In the genomic region with DNA sequence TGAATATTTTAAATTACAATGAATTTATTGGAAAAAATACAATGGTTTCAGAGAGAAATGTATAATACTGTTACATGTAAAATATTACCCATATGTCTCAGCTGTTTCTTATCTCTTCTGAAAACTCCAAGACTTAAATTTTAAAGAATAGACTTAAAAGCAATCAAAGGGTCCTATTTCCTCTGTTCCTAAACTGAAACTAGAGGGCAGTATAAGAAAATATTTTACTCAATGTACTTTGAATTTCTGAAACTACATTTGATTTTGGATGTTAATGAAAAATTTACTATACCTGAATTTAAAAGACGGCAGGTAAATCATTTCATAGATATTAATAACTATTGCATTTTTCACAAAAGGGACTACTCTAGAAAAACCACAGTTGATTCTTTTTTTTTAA, we compare ENCODE assay signal across 29 cellular contexts.
DNase-seq lines count a peak whose midpoint lies in the region; ATAC-seq and TF ChIP-seq lines count a peak whose summit lies in the region.
"Had no signal": no experiment of that assay in that cellular context is flagged by ENCODE, and none has a peak within 500 bp of the region (broad histone marks: within the 10 kb centered on the region; RNA-seq: fewer than 3 reads in every experiment).

No MANE protein-coding gene starts in this region.

- no peak overlapping the region for H3K27ac ChIP-seq in 22Rv1
- H3K27ac ChIP-seq in OCI-LY7 (ENCODE audit: low read depth, low read length, poor library complexity, severe bottlenecking): no peak overlapping the region
- H3K27ac ChIP-seq in CD8-positive, alpha-beta T cell (ENCODE audit: low read depth, low read length): no peak overlapping the region
- H3K27ac ChIP-seq in ovary: no peak overlapping the region
- H3K27ac ChIP-seq: neutrophil, psoas muscle, upper lobe of left lung had no signal

- no peaks in the 10 kb centered on the region for H4K20me1 ChIP-seq in OCI-LY7 (ENCODE audit: insufficient read depth, low read length)

- no peak overlapping the region for H3K4me3 Mint-ChIP-seq in CD8-positive, alpha-beta T cell
- H3K4me3 Mint-ChIP-seq: activated naive CD4-positive, alpha-beta T cell treated with anti-CD3 and anti-CD28 coated beads, Interleukin-2, amount 10 ng/mL, durations not matched to agents 7 days and 5 days; effector memory CD8-positive, alpha-beta T cell; mesothelial cell of epicardium; naive B cell; stimulated activated naive B cell treated with anti-CD40 and anti-IgM and Interleukin-4, amounts not matched to agents 10 μg/mL and 1 μg/mL and 100 μg/mL, for 72 hours; WTC11 had no signal

- H3K9me3 Mint-ChIP-seq in CD8-positive, alpha-beta T cell: no peaks in the 10 kb centered on the region
- H3K9me3 Mint-ChIP-seq: effector memory CD8-positive, alpha-beta T cell; stimulated activated naive B cell treated with anti-CD40 and anti-IgM and Interleukin-4, amounts not matched to agents 10 μg/mL and 1 μg/mL and 100 μg/mL, for 72 hours; WTC11 had no signal

- H3K36me3 Mint-ChIP-seq in CD8-positive, alpha-beta T cell: peaks cover 50% of the 10 kb centered on the region

- TF ChIP-seq EP300 in ovary (IDR thresholded peaks at IDR 0.05): no peak

- H3K4me3 ChIP-seq in OCI-LY7 (ENCODE audit: low read depth, low read length, poor library complexity, severe bottlenecking): no peak overlapping the region
- H3K4me3 ChIP-seq in choroid plexus epithelial cell (ENCODE audit: low read depth, low read length): no peak overlapping the region
- no peak overlapping the region for H3K4me3 ChIP-seq in CD8-positive, alpha-beta T cell (ENCODE audit: low read depth, low read length)
- H3K4me3 ChIP-seq in ovary: no peak overlapping the region
- H3K4me3 ChIP-seq: psoas muscle, upper lobe of left lung had no signal

- ATAC-seq in CD8-positive, alpha-beta T cell: no peak
- ATAC-seq in GM21423 (IDR thresholded peaks at IDR 0.05; ENCODE audit: unreplicated experiment): no peak
- ATAC-seq: effector memory CD8-positive, alpha-beta T cell; psoas muscle; stimulated activated naive B cell treated with anti-CD40 and anti-IgM and Interleukin-4, amounts not matched to agents 10 μg/mL and 1 μg/mL and 100 μg/mL, for 72 hours; WTC11 had no signal

- TF ChIP-seq CTCF in 22Rv1 (IDR thresholded peaks at IDR 0.05): 0 out of 2 replicates have a peak, but pooled peaks have one; percentile 10
- TF ChIP-seq CTCF in OCI-LY7 (conservative IDR thresholded peaks at IDR 0.05; ENCODE audit: low read length): peak; percentile 67
- no peak for TF ChIP-seq CTCF in choroid plexus epithelial cell (conservative IDR thresholded peaks at IDR 0.05; ENCODE audit: low read depth, low read length)
- no peak for TF ChIP-seq CTCF in CD8-positive, alpha-beta T cell (IDR thresholded peaks at IDR 0.05)
- TF ChIP-seq CTCF in ovary (IDR thresholded peaks at IDR 0.05): no peak

- no peaks in the 10 kb centered on the region; the same call in 1 of the 2 replicates for H3K9me3 ChIP-seq in OCI-LY7 (ENCODE audit: low read length)
- no peaks in the 10 kb centered on the region for H3K9me3 ChIP-seq in CD8-positive, alpha-beta T cell (ENCODE audit: low read length)
- no peaks in the 10 kb centered on the region for H3K9me3 ChIP-seq in ovary
- H3K9me3 ChIP-seq: neutrophil, psoas muscle, upper lobe of left lung had no signal

- CTCF ChIA-PET in OCI-LY7 (lab: Charles Lee; ENCODE audit: unreplicated experiment): no interaction called here
- CTCF ChIA-PET in CD8-positive, alpha-beta T cell (lab: Charles Lee): interaction anchor here (0.7 to 1.4 kb wide), 3 partner anchors 13 to 1175 kb away, joined by 3 to 6 read pairs (median 3); no protein-coding TSS in a partner anchor

- whole genome bisulfite sequencing in ovary, 3 donors: 93 to 95% (median 94%) methylated on average over 1 of the region's 1 CpG

- intact Hi-C loops in OCI-LY7 (cut with micrococcal nuclease; ENCODE audit: unreplicated experiment): no loop called here
- intact Hi-C loops in CD8-positive, alpha-beta T cell (cut with DNase I, micrococcal nuclease): loop anchor here in 1 of 2 experiments (5.0 kb wide), 1 partner anchor 52 kb away; no protein-coding TSS in a partner anchor
- intact Hi-C loops in ovary (cut with DNase I): no loop called here

- no TSS peak for BruUV-seq in OCI-LY7 (replicated peaks; lab: Mats Ljungman, UMichigan)

- H3K4me1 ChIP-seq in OCI-LY7 (ENCODE audit: insufficient read depth, low read length, poor library complexity, severe bottlenecking) (no peaks in the 10 kb centered on the region), ovary (ENCODE audit: insufficient read depth) (no peaks in the 10 kb centered on the region)
- no peaks in the 10 kb centered on the region for H3K4me1 ChIP-seq in CD8-positive, alpha-beta T cell (ENCODE audit: insufficient read depth, low read length)
- H3K4me1 ChIP-seq: psoas muscle, upper lobe of left lung had no signal

- no peak overlapping the region for H2AFZ ChIP-seq in OCI-LY7 (ENCODE audit: low read length)

- peaks cover 2% of the 10 kb centered on the region for H3K4me1 Mint-ChIP-seq in CD8-positive, alpha-beta T cell (ENCODE audit: low read depth)
- H3K4me1 Mint-ChIP-seq: activated naive CD4-positive, alpha-beta T cell treated with anti-CD3 and anti-CD28 coated beads, Interleukin-2, amount 10 ng/mL, durations not matched to agents 7 days and 5 days; WTC11 had no signal

- no peaks in the 10 kb centered on the region for H3K79me2 ChIP-seq in OCI-LY7 (ENCODE audit: insufficient read depth, low read depth, low read length)

- no peak overlapping the region for H3K4me2 ChIP-seq in OCI-LY7 (ENCODE audit: low read length)

- H3K27ac Mint-ChIP-seq in CD8-positive, alpha-beta T cell: no peak overlapping the region
- H3K27ac Mint-ChIP-seq: activated naive CD4-positive, alpha-beta T cell treated with anti-CD3 and anti-CD28 coated beads, Interleukin-2, amount 10 ng/mL, durations not matched to agents 7 days and 5 days; mesothelial cell of epicardium; stimulated activated naive B cell treated with anti-CD40 and anti-IgM and Interleukin-4, amounts not matched to agents 10 μg/mL and 1 μg/mL and 100 μg/mL, for 72 hours had no signal

- POLR2A ChIA-PET in OCI-LY7 (lab: Charles Lee): interaction anchor here (0.6 to 0.7 kb wide), 2 partner anchors 73 to 439 kb away, joined by 3 read pairs; no protein-coding TSS in a partner anchor
- POLR2A ChIA-PET in CD8-positive, alpha-beta T cell (lab: Charles Lee): no interaction called here

- TF ChIP-seq POLR2A in ovary (IDR thresholded peaks at IDR 0.05): no peak

- peak; percentile 10 for DNase-seq in ELR (ENCODE audit: low read depth)
- DNase-seq in OCI-LY7 (ENCODE audit: low spot score): no peak
- DNase-seq in choroid plexus epithelial cell (ENCODE audit: low read depth): peak; percentile 21
- DNase-seq in GM19240 (ENCODE audit: insufficient read length, low spot score): no peak
- DNase-seq in CD8-positive, alpha-beta T cell: no peak
- DNase-seq in ovary: no peak
- DNase-seq: activated CD4-positive, alpha-beta T cell treated with anti-CD3 and anti-CD28 coated beads, Interleukin-2, amount 50 U/mL, for 4 hours; activated CD8-positive, alpha-beta memory T cell treated with anti-CD3 and anti-CD28 coated beads, Interleukin-2, amount 50 U/mL, for 4 hours; activated naive CD4-positive, alpha-beta T cell treated with anti-CD3 and anti-CD28 coated beads, Interleukin-2, amount 10 ng/mL, durations not matched to agents 7 days and 5 days; amygdala; C1 segment of cervical spinal cord; cortex of kidney; effector memory CD8-positive, alpha-beta T cell; GOT3; islet precursor cell; MM.1S; naive B cell; NCI-H1436 treated with DMSO at 0.1 percent for 48 hours; NCI-H2107; NCI-H774; psoas muscle; stimulated activated CD4-positive, alpha-beta T cell treated with anti-CD3 and anti-CD28 coated beads, Interleukin-15, amount 100 ng/mL, for 24 hours; stimulated activated naive B cell treated with anti-CD40 and anti-IgM and Interleukin-4, amounts not matched to agents 10 μg/mL and 1 μg/mL and 100 μg/mL, for 72 hours; upper lobe of left lung had no signal

- H3K36me3 ChIP-seq in OCI-LY7 (ENCODE audit: insufficient read depth, low read length) (peaks cover 24% of the 10 kb centered on the region), ovary (no peaks in the 10 kb centered on the region)
- H3K36me3 ChIP-seq in CD8-positive, alpha-beta T cell (ENCODE audit: insufficient read depth, low read length): peaks cover 3% of the 10 kb centered on the region
- H3K36me3 ChIP-seq: neutrophil had no signal

- H3K27me3 Mint-ChIP-seq in CD8-positive, alpha-beta T cell (ENCODE audit: low read depth): no peaks in the 10 kb centered on the region
- H3K27me3 Mint-ChIP-seq: activated naive CD4-positive, alpha-beta T cell treated with anti-CD3 and anti-CD28 coated beads, Interleukin-2, amount 10 ng/mL, durations not matched to agents 7 days and 5 days; effector memory CD8-positive, alpha-beta T cell; naive B cell; stimulated activated naive B cell treated with anti-CD40 and anti-IgM and Interleukin-4, amounts not matched to agents 10 μg/mL and 1 μg/mL and 100 μg/mL, for 72 hours had no signal

- no peaks in the 10 kb centered on the region for H3K27me3 ChIP-seq in CD8-positive, alpha-beta T cell (ENCODE audit: insufficient read depth, low read length)
- no peaks in the 10 kb centered on the region for H3K27me3 ChIP-seq in ovary
- H3K27me3 ChIP-seq: neutrophil, upper lobe of left lung had no signal

- H3K9me2 ChIP-seq in OCI-LY7 (ENCODE audit: insufficient read depth, low read length): no peaks in the 10 kb centered on the region

Comparison
In these comparisons a context has a peak if more than half of its experiments do, and no peak if none do; other contexts are left out.
1. CTCF ChIP-seq: peak in 22Rv1 (single experiment) and OCI-LY7 (single experiment); none in choroid plexus epithelial cell (single experiment), CD8-positive, alpha-beta T cell (single experiment) and ovary (0 of 3).
2. DNase-seq: peak in ELR (single experiment) and choroid plexus epithelial cell (single experiment); none in OCI-LY7 (single experiment), GM19240 (single experiment), CD8-positive, alpha-beta T cell (0 of 7) and ovary (0 of 5).